13 cellular contexts compared by ENCODE assay signal in the genomic region with DNA sequence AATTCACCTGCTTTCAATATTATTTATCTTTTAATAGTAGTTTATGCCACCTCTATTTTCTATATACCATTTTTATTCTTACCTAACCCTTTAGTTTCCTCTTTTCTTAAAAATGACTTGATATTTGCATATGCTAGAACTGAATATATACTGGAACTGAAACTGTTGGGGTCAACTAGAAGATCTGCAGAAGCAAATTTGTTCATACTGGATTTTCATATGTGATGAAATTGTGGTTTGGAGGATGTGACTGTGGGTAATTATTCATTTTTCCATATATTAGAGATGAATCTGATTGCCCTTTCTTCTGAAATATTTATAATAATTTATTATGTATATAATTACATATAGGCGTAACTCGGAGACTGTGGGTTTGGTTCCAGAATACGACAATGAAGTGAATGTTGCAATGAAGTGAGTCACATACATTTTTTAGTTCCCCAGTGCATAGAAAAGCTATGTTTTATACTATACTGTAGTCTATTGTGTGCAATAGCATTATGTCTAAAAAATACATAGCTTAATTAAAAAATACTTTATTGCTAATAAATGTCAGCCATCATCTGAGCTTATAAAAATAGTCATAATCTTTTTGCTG.
DNase-seq lines count a peak whose midpoint lies in the region; ATAC-seq and TF ChIP-seq lines count a peak whose summit lies in the region.
"Had no signal": no experiment of that assay in that cellular context is flagged by ENCODE, and none has a peak within 500 bp of the region (broad histone marks: within the 10 kb centered on the region; RNA-seq: fewer than 3 reads in every experiment).

No MANE protein-coding gene starts in this region.

- no peaks in the 10 kb centered on the region for H3K9me2 ChIP-seq in PC-3 (replicated peaks; ENCODE audit: low read length)

- no peak overlapping the region for H2AFZ ChIP-seq in PC-3 (ENCODE audit: low read length)
- H2AFZ ChIP-seq: hepatocyte had no signal

- H3F3A ChIP-seq in PC-3 (ENCODE audit: low read length, unreplicated experiment) = no peaks in the 10 kb centered on the region

- CTCF ChIA-PET in PC-3 (lab: Charles Lee) = no interaction called here

- H3K27ac ChIP-seq in PC-3 (ENCODE audit: low read length) = no peak overlapping the region
- H3K27ac ChIP-seq: hepatocyte, skin epidermis had no signal

- no peak for TF ChIP-seq CTCF in PC-3 (conservative IDR thresholded peaks at IDR 0.05; ENCODE audit: low read depth, low read length)

- no peaks in the 10 kb centered on the region for H3K79me2 ChIP-seq in PC-3 (ENCODE audit: low read length)
- H3K79me2 ChIP-seq: hepatocyte had no signal

- peak; percentile 90 to 99 for DNase-seq in NOMO-1 (lab: John Stamatoyannopoulos, UW; ENCODE audit: unreplicated experiment in 2 of 2)
- DNase-seq in PC-3 = no peak
- DNase-seq in ecto neural progenitor cell (ENCODE audit: low spot score) = no peak
- no peak for DNase-seq in activated CD4-positive, alpha-beta T cell treated with anti-CD3 and anti-CD28 coated beads, Interleukin-2, amount 50 U/mL, for 4 hours
- no peak for DNase-seq in NCI-H446 treated with DMSO at 0.1 percent for 48 hours (lab: John Stamatoyannopoulos, UW)
- DNase-seq: activated naive CD4-positive, alpha-beta T cell treated with anti-CD3 and anti-CD28 coated beads, Interleukin-2, amount 10 ng/mL, durations not matched to agents 7 days and 5 days; C1 segment of cervical spinal cord had no signal

- H3K4me2 ChIP-seq in PC-3 (ENCODE audit: low read length) = no peak overlapping the region
- H3K4me2 ChIP-seq: hepatocyte had no signal

- no peaks in the 10 kb centered on the region for H3K4me1 ChIP-seq in PC-3 (ENCODE audit: insufficient read depth, low read length)

- intact Hi-C loops in PC-3 (cut with micrococcal nuclease) = no loop called here

- no peaks in the 10 kb centered on the region for H3K27me3 ChIP-seq in PC-3 (ENCODE audit: low read length)
- H3K27me3 ChIP-seq: hepatocyte had no signal

- H4K20me1 ChIP-seq in PC-3 (ENCODE audit: low read length) = no peaks in the 10 kb centered on the region

- peak; percentile 90 for ATAC-seq in GM18508 (IDR thresholded peaks at IDR 0.05; ENCODE audit: insufficient read depth, unreplicated experiment)
- peak; percentile 88 for ATAC-seq in GM21381 (IDR thresholded peaks at IDR 0.05; ENCODE audit: unreplicated experiment)
- peak; percentile 98 for ATAC-seq in HG03060 (IDR thresholded peaks at IDR 0.05; ENCODE audit: low read depth, unreplicated experiment)
- no peak for ATAC-seq in PC-3
- ATAC-seq: stimulated activated effector memory CD8-positive, alpha-beta T cell treated with anti-CD3 and anti-CD28 coated beads, Interleukin-12 subunit alpha, Interleukin-12 subunit beta, amount 100 ng/mL, for 72 hours had no signal

- H3K9ac ChIP-seq in PC-3 (ENCODE audit: low read length) = no peak overlapping the region

- H3K9me3 ChIP-seq in PC-3 (ENCODE audit: low read length) = no peaks in the 10 kb centered on the region

- H3K4me3 ChIP-seq in PC-3 (ENCODE audit: low read length) = no peak overlapping the region
- H3K4me3 ChIP-seq: hepatocyte, skin epidermis had no signal

- H3K36me3 ChIP-seq in PC-3 (ENCODE audit: low read depth, low read length) = no peaks in the 10 kb centered on the region

- POLR2A ChIA-PET in PC-3 (lab: Charles Lee; ENCODE audit: unreplicated experiment) = no interaction called here

- no TSS peak for BruUV-seq in PC-3 (replicated peaks; lab: Mats Ljungman, UMichigan)

Comparison
In these comparisons a context has a peak if more than half of its experiments do, and no peak if none do; other contexts are left out.
1. DNase-seq: peak in NOMO-1 (2 of 2); none in PC-3 (single experiment), ecto neural progenitor cell (single experiment), activated CD4-positive, alpha-beta T cell treated with anti-CD3 and anti-CD28 coated beads, Interleukin-2, amount 50 U/mL, for 4 hours (0 of 2) and NCI-H446 treated with DMSO at 0.1 percent for 48 hours (single experiment).